In the genomic region with DNA sequence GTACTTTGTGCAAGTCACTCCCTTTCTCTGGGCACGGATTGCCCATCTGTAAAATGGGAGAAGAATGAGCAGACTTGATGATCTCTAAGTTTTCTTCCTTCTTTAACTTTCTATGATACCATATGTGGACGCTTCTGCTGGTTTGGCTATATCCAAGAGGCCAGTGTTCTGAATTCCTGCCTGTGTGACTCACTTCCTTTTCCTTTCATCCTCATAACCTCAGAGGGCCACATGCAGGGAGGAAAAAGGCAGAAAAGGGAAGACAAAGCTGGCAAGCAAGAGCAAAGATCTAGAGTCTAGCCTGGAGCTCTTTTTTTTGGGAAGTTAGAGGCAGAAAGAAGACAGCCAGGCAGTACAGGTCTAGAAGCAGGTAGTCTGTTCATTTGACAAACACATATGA, we compare ENCODE assay signal across 9 cellular contexts.
DNase-seq lines count a peak whose midpoint lies in the region; ATAC-seq and FAIRE-seq lines count a peak whose summit lies in the region.
"Had no signal": no experiment of that assay in that cellular context is flagged by ENCODE, and none has a peak within 500 bp of the region (broad histone marks: within the 10 kb centered on the region; RNA-seq: fewer than 3 reads in every experiment).

No MANE protein-coding gene starts in this region.

- ATAC-seq in HG03196 (IDR thresholded peaks at IDR 0.05; ENCODE audit: unreplicated experiment) (no peak), HG02981 (IDR thresholded peaks at IDR 0.05; ENCODE audit: unreplicated experiment) (no peak)

- DNase-seq in ELR (ENCODE audit: low read depth), result peak; percentile 95
- DNase-seq in NCI-H69 (lab: John Stamatoyannopoulos, UW), result peak; percentile 12
- peak; percentile 78 for DNase-seq in myocyte (ENCODE audit: low read depth)
- DNase-seq in amygdala (lab: John Stamatoyannopoulos, UW), result no peak
- no peak for DNase-seq in NCI-H446 (lab: John Stamatoyannopoulos, UW)
- DNase-seq: MM.1S had no signal

- peak; percentile 46 for FAIRE-seq in endometrium (lab: Jason Lieb, UNC)

Comparison
In these comparisons a context has a peak if more than half of its experiments do, and no peak if none do; other contexts are left out.
1. DNase-seq: peak in ELR (single experiment), NCI-H69 (single experiment) and myocyte (single experiment); none in amygdala (0 of 56) and NCI-H446 (0 of 2).